In genomic region chr20:2752631-2753455, GRCh38 we compare ENCODE assay signal across 7 cellular contexts. TPM values are rescaled to one million over a fixed set of nuclear protein-coding genes. Genes with fewer than 3 reads are reported as not detected.
DNase-seq lines count a peak whose midpoint lies in the region; TF ChIP-seq lines count a peak whose summit lies in the region.

No MANE protein-coding gene starts in this region.

- peak overlapping the region; percentile 78 for H3K4me3 Mint-ChIP-seq in activated CD4-positive, alpha-beta memory T cell treated with anti-CD3 and anti-CD28 coated beads for 36 hours
- H3K4me3 Mint-ChIP-seq in nephron progenitor cell: peak overlapping the region; percentile 77

- no peaks in the 10 kb centered on the region for H3K36me3 Mint-ChIP-seq in activated CD4-positive, alpha-beta memory T cell treated with anti-CD3 and anti-CD28 coated beads for 36 hours
- no peaks in the 10 kb centered on the region for H3K36me3 Mint-ChIP-seq in nephron progenitor cell (ENCODE audit: low read depth)

- TF ChIP-seq CTCF in GM06990 (IDR thresholded peaks at IDR 0.05; ENCODE audit: insufficient read depth, low read length, poor library complexity, severe bottlenecking) (peak; percentile 79), nephron progenitor cell (IDR thresholded peaks at IDR 0.05) (peak; percentile 79)

- peaks cover 36% of the 10 kb centered on the region for H3K4me1 Mint-ChIP-seq in activated CD4-positive, alpha-beta memory T cell treated with anti-CD3 and anti-CD28 coated beads for 36 hours (ENCODE audit: low read depth)
- H3K4me1 Mint-ChIP-seq in nephron progenitor cell: peaks cover 29% of the 10 kb centered on the region

- no peaks in the 10 kb centered on the region for H3K9me3 Mint-ChIP-seq in activated CD4-positive, alpha-beta memory T cell treated with anti-CD3 and anti-CD28 coated beads for 36 hours
- no peaks in the 10 kb centered on the region for H3K9me3 Mint-ChIP-seq in nephron progenitor cell

- intact Hi-C loops in activated CD4-positive, alpha-beta memory T cell treated with anti-CD3 and anti-CD28 coated beads for 36 hours (cut with micrococcal nuclease): loop anchor here (2.0 to 10.0 kb wide), 3 partner anchors 40 to 232 kb away; no protein-coding TSS in a partner anchor

- CTCF ChIA-PET in activated CD4-positive, alpha-beta memory T cell treated with anti-CD3 and anti-CD28 coated beads for 36 hours (lab: Charles Lee): interaction anchor here (0.7 to 5.2 kb wide), 36 partner anchors 9 to 248 kb away, joined by 3 to 43 read pairs (median 4); partner anchors contain the start of genes EBF4, PCED1A and VPS16

- H3K27ac Mint-ChIP-seq in activated CD4-positive, alpha-beta memory T cell treated with anti-CD3 and anti-CD28 coated beads for 36 hours: no peak overlapping the region
- no peak overlapping the region for H3K27ac Mint-ChIP-seq in nephron progenitor cell

- no peaks in the 10 kb centered on the region for H3K36me3 ChIP-seq in GM06990 (ENCODE audit: control insufficient read depth, insufficient read depth, low read length)

- TF ChIP-seq POLR2A in erythroblast (IDR thresholded peaks at IDR 0.05; ENCODE audit: low read length): no peak

- peak; percentile 28 for DNase-seq in GM06990 (ENCODE audit: extremely low read depth, insufficient read length)
- DNase-seq in LoVo (ENCODE audit: low spot score): peak; percentile 48
- peak; percentile 64 for DNase-seq in activated CD4-positive, alpha-beta memory T cell treated with anti-CD3 and anti-CD28 coated beads for 36 hours
- peak; percentile 44 to 58 for DNase-seq in erythroblast (lab: John Stamatoyannopoulos, UW)
- DNase-seq in nephron progenitor cell: peak; percentile 71
- DNase-seq in GOT3 (lab: John Stamatoyannopoulos, UW): no peak
- no peak for DNase-seq in ureter (ENCODE audit: low spot score)

- H3K4me3 ChIP-seq in GM06990 (replicated peaks; ENCODE audit: low read depth, low read length): peak overlapping the region; percentile 34

- H3K27me3 ChIP-seq in GM06990 (replicated peaks; ENCODE audit: control insufficient read depth, insufficient read depth, low read length): peaks cover 6% of the 10 kb centered on the region

- POLR2A ChIA-PET in activated CD4-positive, alpha-beta memory T cell treated with anti-CD3 and anti-CD28 coated beads for 36 hours (lab: Charles Lee): interaction anchor here (1.1 to 1.2 kb wide), 2 partner anchors 9 to 100 kb away, joined by 3 to 4 read pairs; partner anchors contain the start of gene NOP56

- H3K27me3 Mint-ChIP-seq in activated CD4-positive, alpha-beta memory T cell treated with anti-CD3 and anti-CD28 coated beads for 36 hours: peaks cover 23% of the 10 kb centered on the region
- peaks cover 86% of the 10 kb centered on the region for H3K27me3 Mint-ChIP-seq in nephron progenitor cell (ENCODE audit: low read depth, poor library complexity)

RNA-seq across cellular contexts. Expression of gene CPXM1, which starts 47.6 kb away (rescaled TPM):
- total RNA-seq in activated CD4-positive, alpha-beta memory T cell treated with anti-CD3 and anti-CD28 coated beads for 36 hours: 1 to 10 TPM; 2.3 to 2.9 TPM
- 3.0 TPM for total RNA-seq in ureter

Comparison
In these comparisons a context has a peak if more than half of its experiments do, and no peak if none do; other contexts are left out.
1. DNase-seq: peak in GM06990 (single experiment), LoVo (single experiment), activated CD4-positive, alpha-beta memory T cell treated with anti-CD3 and anti-CD28 coated beads for 36 hours (single experiment), erythroblast (2 of 2) and nephron progenitor cell (single experiment); none in GOT3 (single experiment) and ureter (single experiment).